In genomic region chr3:5630396-5630795, GRCh38 we compare ENCODE assay signal across 28 cellular contexts.
"Had no signal": no experiment of that assay in that cellular context is flagged by ENCODE, and none has a peak within 500 bp of the region (broad histone marks: within the 10 kb centered on the region; RNA-seq: fewer than 3 reads in every experiment).

No MANE protein-coding gene starts in this region.

- DNase-seq: activated CD4-positive, alpha-beta memory T cell treated with anti-CD3 and anti-CD28 coated beads, Interleukin-2, amount 10 ng/mL, durations not matched to agents 7 days and 5 days; activated CD4-positive, alpha-beta T cell treated with anti-CD3 and anti-CD28 coated beads for 1 hour; activated CD4-positive, alpha-beta T cell treated with anti-CD3 and anti-CD28 coated beads for 48 hours; activated CD4-positive, CD25-positive, alpha-beta regulatory T cell; activated CD8-positive, alpha-beta memory T cell treated with anti-CD3 and anti-CD28 coated beads for 24 hours; activated CD8-positive, alpha-beta memory T cell treated with anti-CD3 and anti-CD28 coated beads, Interleukin-2, amount 10 ng/mL, durations not matched to agents 7 days and 5 days; activated CD8-positive, alpha-beta memory T cell treated with anti-CD3 and anti-CD28 coated beads, Interleukin-2, amount 50 U/mL, for 48 hours; activated effector memory CD4-positive, alpha-beta T cell treated with Interleukin-2 at 50 U/mL for 16 hours; activated naive CD4-positive, alpha-beta T cell treated with anti-CD3 and anti-CD28 coated beads, Interleukin-2, amount 10 ng/mL, durations not matched to agents 7 days and 5 days; activated T-cell treated with anti-CD3 and anti-CD28 coated beads, Interleukin-2, amount 50 U/mL, for 48 hours; amniotic stem cell; aorta; brain microvascular endothelial cell; central memory CD4-positive, alpha-beta T cell; IMR-90; KG1; MM.1S; NCI-H1048; NCI-H1105 treated with DMSO at 0.1 percent for 48 hours; NCI-H1436; NCI-H1694; NCI-H1930; NCI-H345; NCI-H524 treated with DMSO at 0.1 percent for 48 hours; PC-9; SIG-M5; T-helper 1 cell; WERI-Rb-1 had no signal
